ENCODE assay signal across 22 cellular contexts in genomic region chr4:26870576-26871260, GRCh38. TPM values are rescaled to one million over a fixed set of nuclear protein-coding genes. Genes with fewer than 3 reads are reported as not detected.
DNase-seq lines count a peak whose midpoint lies in the region; ATAC-seq lines count a peak whose summit lies in the region.
"Had no signal": no experiment of that assay in that cellular context is flagged by ENCODE, and none has a peak within 500 bp of the region (broad histone marks: within the 10 kb centered on the region; RNA-seq: fewer than 3 reads in every experiment).

No MANE protein-coding gene starts in this region.

- 0 out of 2 replicates have a peak overlapping the region, but pooled peaks have one; percentile 39 for H3K4me2 ChIP-seq in BLaER1

- H3K36me3 Mint-ChIP-seq in CD8-positive, alpha-beta memory T cell: peaks cover 4 to 8% (median 4%) of the 10 kb centered on the region in 3 donors
- peaks cover 6% of the 10 kb centered on the region for H3K36me3 Mint-ChIP-seq in T-helper 17 cell (ENCODE audit: low read depth)
- peaks cover 4 to 21% (median 8%) of the 10 kb centered on the region in 5 donors for H3K36me3 Mint-ChIP-seq in naive thymus-derived CD4-positive, alpha-beta T cell
- peaks cover 12% of the 10 kb centered on the region for H3K36me3 Mint-ChIP-seq in activated T-helper 1 cell treated with anti-CD3 and anti-CD28 coated beads, Interleukin-12 subunit alpha, Interleukin-12 subunit beta, Interleukin-2, Interleukin-4 antibody, amounts not matched to agents 30 ng/mL and 10 ng/mL and 1 ng/mL, durations not matched to agents 14 hours and 24 hours and 36 hours (ENCODE audit: low read depth)

- peaks cover 80 to 92% (median 91%) of the 10 kb centered on the region in 3 donors for H3K4me1 Mint-ChIP-seq in CD8-positive, alpha-beta memory T cell
- peaks cover 49% of the 10 kb centered on the region for H3K4me1 Mint-ChIP-seq in T-helper 17 cell
- H3K4me1 Mint-ChIP-seq in naive thymus-derived CD4-positive, alpha-beta T cell: peaks cover 59 to 93% (median 87%) of the 10 kb centered on the region in 7 donors
- peaks cover 71% of the 10 kb centered on the region for H3K4me1 Mint-ChIP-seq in activated T-helper 1 cell treated with anti-CD3 and anti-CD28 coated beads, Interleukin-12 subunit alpha, Interleukin-12 subunit beta, Interleukin-2, Interleukin-4 antibody, amounts not matched to agents 30 ng/mL and 10 ng/mL and 1 ng/mL, durations not matched to agents 14 hours and 24 hours and 36 hours (ENCODE audit: low read depth)

- H3K9me3 ChIP-seq in BLaER1: peaks cover 25% of the 10 kb centered on the region
- no peaks in the 10 kb centered on the region for H3K9me3 ChIP-seq in CD8-positive, alpha-beta memory T cell (ENCODE audit: low read length)
- no peaks in the 10 kb centered on the region for H3K9me3 ChIP-seq in T-helper 17 cell (ENCODE audit: control insufficient read depth, low read length, poor library complexity, severe bottlenecking)
- H3K9me3 ChIP-seq in naive thymus-derived CD4-positive, alpha-beta T cell (ENCODE audit: control insufficient read depth in 2 of 3, low read length in 3 of 3): no peaks in the 10 kb centered on the region
- H3K9me3 ChIP-seq: Caco-2, SJSA1, tibial artery had no signal

- no peak for DNase-seq in CD8-positive, alpha-beta memory T cell
- DNase-seq in T-helper 17 cell: no peak
- no peak for DNase-seq in naive thymus-derived CD4-positive, alpha-beta T cell
- no peak for DNase-seq in activated T-helper 1 cell treated with anti-CD3 and anti-CD28 coated beads, Interleukin-12 subunit alpha, Interleukin-12 subunit beta, Interleukin-2, Interleukin-4 antibody, amounts not matched to agents 30 ng/mL and 10 ng/mL and 1 ng/mL, durations not matched to agents 14 hours and 24 hours and 36 hours (ENCODE audit: low spot score)
- DNase-seq in islet precursor cell: no peak
- DNase-seq in H4 (ENCODE audit: low spot score): no peak
- DNase-seq: ACHN; activated CD4-positive, alpha-beta T cell treated with anti-CD3 and anti-CD28 coated beads, Interleukin-2, amount 50 U/mL, for 48 hours; activated CD8-positive, alpha-beta memory T cell treated with anti-CD3 and anti-CD28 coated beads, Interleukin-2, amount 50 U/mL, for 48 hours; activated naive CD4-positive, alpha-beta T cell treated with anti-CD3 and anti-CD28 coated beads, Interleukin-2, amount 50 U/mL, for 16 hours; aorta; Caco-2; Kasumi-1; NCI-H1436; NCI-H2107; stimulated activated CD4-positive, alpha-beta T cell treated with anti-CD3 and anti-CD28 coated beads, Interleukin-2, amount 100 ng/mL, for 48 hours; tibial artery had no signal

- peak overlapping the region in 5 of 8 donors; percentile 71 to 88 (median 82) for H3K27ac Mint-ChIP-seq in CD8-positive, alpha-beta memory T cell
- H3K27ac Mint-ChIP-seq in T-helper 17 cell: peak overlapping the region; percentile 57
- H3K27ac Mint-ChIP-seq in naive thymus-derived CD4-positive, alpha-beta T cell: peak overlapping the region in 5 of 9 donors; percentile 6 to 72 (median 60)
- no peak overlapping the region for H3K27ac Mint-ChIP-seq in activated T-helper 1 cell treated with anti-CD3 and anti-CD28 coated beads, Interleukin-12 subunit alpha, Interleukin-12 subunit beta, Interleukin-2, Interleukin-4 antibody, amounts not matched to agents 30 ng/mL and 10 ng/mL and 1 ng/mL, durations not matched to agents 14 hours and 24 hours and 36 hours
- H3K27ac Mint-ChIP-seq: B cell had no signal

- ATAC-seq in T-helper 17 cell (no peak), HG03025 (IDR thresholded peaks at IDR 0.05; ENCODE audit: low FRiP score, unreplicated experiment) (no peak)
- ATAC-seq in naive thymus-derived CD4-positive, alpha-beta T cell: no peak
- ATAC-seq: HCT116 had no signal

- H3K27ac ChIP-seq in BLaER1: no peak overlapping the region
- no peak overlapping the region for H3K27ac ChIP-seq in CD8-positive, alpha-beta memory T cell (ENCODE audit: low read depth, low read length)
- no peak overlapping the region for H3K27ac ChIP-seq in naive thymus-derived CD4-positive, alpha-beta T cell (ENCODE audit: low read depth, low read length)
- H3K27ac ChIP-seq: SJSA1, tibial artery had no signal

- no peak overlapping the region for H3K4me3 ChIP-seq in BLaER1
- H3K4me3 ChIP-seq in CD8-positive, alpha-beta memory T cell (ENCODE audit: low read length): no peak overlapping the region
- H3K4me3 ChIP-seq in naive thymus-derived CD4-positive, alpha-beta T cell (ENCODE audit: low read length): no peak overlapping the region
- H3K4me3 ChIP-seq: SJSA1, tibial artery had no signal

- H3K4me1 ChIP-seq in BLaER1: peaks cover 77% of the 10 kb centered on the region
- peaks cover 80% of the 10 kb centered on the region for H3K4me1 ChIP-seq in CD8-positive, alpha-beta memory T cell (ENCODE audit: insufficient read depth, low read length)
- H3K4me1 ChIP-seq in naive thymus-derived CD4-positive, alpha-beta T cell (ENCODE audit: control insufficient read depth in 2 of 2, insufficient read depth in 2 of 2, low read length in 2 of 2): peaks cover 57 to 62% of the 10 kb centered on the region in 2 donors
- H3K4me1 ChIP-seq: SJSA1 had no signal

- CTCF ChIA-PET in CD8-positive, alpha-beta memory T cell (lab: Charles Lee): no interaction called here
- CTCF ChIA-PET in naive thymus-derived CD4-positive, alpha-beta T cell (lab: Charles Lee): interaction anchor here (0.6 kb wide), 1 partner anchor 540 kb away, joined by 5 read pairs; no protein-coding TSS in a partner anchor

- peak overlapping the region in 3 of 7 donors; percentile 0 to 57 (median 18) for H3K4me3 Mint-ChIP-seq in CD8-positive, alpha-beta memory T cell
- no peak overlapping the region for H3K4me3 Mint-ChIP-seq in T-helper 17 cell
- peak overlapping the region in 3 of 10 donors; percentile 35 to 45 (median 42) for H3K4me3 Mint-ChIP-seq in naive thymus-derived CD4-positive, alpha-beta T cell
- no peak overlapping the region for H3K4me3 Mint-ChIP-seq in activated T-helper 1 cell treated with anti-CD3 and anti-CD28 coated beads, Interleukin-12 subunit alpha, Interleukin-12 subunit beta, Interleukin-2, Interleukin-4 antibody, amounts not matched to agents 30 ng/mL and 10 ng/mL and 1 ng/mL, durations not matched to agents 14 hours and 24 hours and 36 hours
- H3K4me3 Mint-ChIP-seq: B cell had no signal

- H3K9ac ChIP-seq in BLaER1: no peak overlapping the region

- intact Hi-C loops in naive thymus-derived CD4-positive, alpha-beta T cell (cut with micrococcal nuclease): no loop called here
- intact Hi-C loops in activated T-helper 1 cell treated with anti-CD3 and anti-CD28 coated beads, Interleukin-12 subunit alpha, Interleukin-12 subunit beta, Interleukin-2, Interleukin-4 antibody, amounts not matched to agents 30 ng/mL and 10 ng/mL and 1 ng/mL, durations not matched to agents 14 hours and 24 hours and 36 hours (cut with micrococcal nuclease): loop anchor here (10.0 kb wide), 1 partner anchor 1556 kb away; the partner anchor contains the start of gene ZCCHC4

- H3K27me3 Mint-ChIP-seq in CD8-positive, alpha-beta memory T cell: no peaks in the 10 kb centered on the region
- H3K27me3 Mint-ChIP-seq in T-helper 17 cell: no peaks in the 10 kb centered on the region
- H3K27me3 Mint-ChIP-seq in naive thymus-derived CD4-positive, alpha-beta T cell: no peaks in the 10 kb centered on the region
- no peaks in the 10 kb centered on the region for H3K27me3 Mint-ChIP-seq in activated T-helper 1 cell treated with anti-CD3 and anti-CD28 coated beads, Interleukin-12 subunit alpha, Interleukin-12 subunit beta, Interleukin-2, Interleukin-4 antibody, amounts not matched to agents 30 ng/mL and 10 ng/mL and 1 ng/mL, durations not matched to agents 14 hours and 24 hours and 36 hours (ENCODE audit: insufficient read depth)
- H3K27me3 Mint-ChIP-seq: B cell had no signal

- no peaks in the 10 kb centered on the region for H3K9me3 Mint-ChIP-seq in CD8-positive, alpha-beta memory T cell
- no peaks in the 10 kb centered on the region for H3K9me3 Mint-ChIP-seq in naive thymus-derived CD4-positive, alpha-beta T cell
- no peaks in the 10 kb centered on the region for H3K9me3 Mint-ChIP-seq in activated T-helper 1 cell treated with anti-CD3 and anti-CD28 coated beads, Interleukin-12 subunit alpha, Interleukin-12 subunit beta, Interleukin-2, Interleukin-4 antibody, amounts not matched to agents 30 ng/mL and 10 ng/mL and 1 ng/mL, durations not matched to agents 14 hours and 24 hours and 36 hours

- peaks cover 39% of the 10 kb centered on the region for H3K36me3 ChIP-seq in BLaER1
- no peaks in the 10 kb centered on the region for H3K36me3 ChIP-seq in CD8-positive, alpha-beta memory T cell (ENCODE audit: insufficient read depth, low read length)
- H3K36me3 ChIP-seq in naive thymus-derived CD4-positive, alpha-beta T cell (ENCODE audit: control insufficient read depth in 2 of 3, insufficient read depth in 3 of 3, low read length in 3 of 3): no peaks in the 10 kb centered on the region
- H3K36me3 ChIP-seq: SJSA1, tibial artery had no signal

- POLR2A ChIA-PET in CD8-positive, alpha-beta memory T cell (lab: Charles Lee): interaction anchor here (0.7 kb wide), 1 partner anchor 407 kb away, joined by 4 read pairs; no protein-coding TSS in a partner anchor
- POLR2A ChIA-PET in naive thymus-derived CD4-positive, alpha-beta T cell (lab: Charles Lee): interaction anchor here (8.9 kb wide), 1 partner anchor 11 kb away, joined by 64 read pairs; the partner anchor contains the start of gene STIM2

- H4K20me1 ChIP-seq in BLaER1: peaks cover 67% of the 10 kb centered on the region

- no peaks in the 10 kb centered on the region for H3K27me3 ChIP-seq in BLaER1
- no peaks in the 10 kb centered on the region for H3K27me3 ChIP-seq in CD8-positive, alpha-beta memory T cell (ENCODE audit: insufficient read depth, low read length, poor library complexity, severe bottlenecking)
- no peaks in the 10 kb centered on the region for H3K27me3 ChIP-seq in naive thymus-derived CD4-positive, alpha-beta T cell (ENCODE audit: control insufficient read depth in 2 of 2, insufficient read depth in 2 of 2, low read length in 2 of 2)
- H3K27me3 ChIP-seq: SJSA1, tibial artery had no signal

RNA-seq across cellular contexts. Expression of gene STIM2, which starts 10.1 kb away (rescaled TPM):
- total RNA-seq in CD8-positive, alpha-beta memory T cell: 10 to 100 TPM; 47.8 to 51.0 TPM
- 41.4 TPM for polyA plus RNA-seq in CD8-positive, alpha-beta memory T cell
- total RNA-seq in T-helper 17 cell: 10 to 100 TPM; 70.1 to 73.4 TPM
- total RNA-seq in naive thymus-derived CD4-positive, alpha-beta T cell: 100 to 1,000 TPM in 1 of 5 experiments, 10 to 100 TPM in 4; 61.7 to 103 (median 74.5) TPM
- polyA plus RNA-seq in naive thymus-derived CD4-positive, alpha-beta T cell: 10 to 100 TPM; 24.6 to 38.4 TPM
- total RNA-seq in activated T-helper 1 cell treated with anti-CD3 and anti-CD28 coated beads, Interleukin-12 subunit alpha, Interleukin-12 subunit beta, Interleukin-2, Interleukin-4 antibody, amounts not matched to agents 30 ng/mL and 10 ng/mL and 1 ng/mL, durations not matched to agents 14 hours and 24 hours and 36 hours: 54.1 and 55.6 TPM in 2 replicates
- 34.2 and 44.4 TPM in 2 replicates for total RNA-seq in H4 (2014; rRNA removed; shearing (Covaris generic))
